ENCODE assay signal across 1 cellular context in the genomic region with DNA sequence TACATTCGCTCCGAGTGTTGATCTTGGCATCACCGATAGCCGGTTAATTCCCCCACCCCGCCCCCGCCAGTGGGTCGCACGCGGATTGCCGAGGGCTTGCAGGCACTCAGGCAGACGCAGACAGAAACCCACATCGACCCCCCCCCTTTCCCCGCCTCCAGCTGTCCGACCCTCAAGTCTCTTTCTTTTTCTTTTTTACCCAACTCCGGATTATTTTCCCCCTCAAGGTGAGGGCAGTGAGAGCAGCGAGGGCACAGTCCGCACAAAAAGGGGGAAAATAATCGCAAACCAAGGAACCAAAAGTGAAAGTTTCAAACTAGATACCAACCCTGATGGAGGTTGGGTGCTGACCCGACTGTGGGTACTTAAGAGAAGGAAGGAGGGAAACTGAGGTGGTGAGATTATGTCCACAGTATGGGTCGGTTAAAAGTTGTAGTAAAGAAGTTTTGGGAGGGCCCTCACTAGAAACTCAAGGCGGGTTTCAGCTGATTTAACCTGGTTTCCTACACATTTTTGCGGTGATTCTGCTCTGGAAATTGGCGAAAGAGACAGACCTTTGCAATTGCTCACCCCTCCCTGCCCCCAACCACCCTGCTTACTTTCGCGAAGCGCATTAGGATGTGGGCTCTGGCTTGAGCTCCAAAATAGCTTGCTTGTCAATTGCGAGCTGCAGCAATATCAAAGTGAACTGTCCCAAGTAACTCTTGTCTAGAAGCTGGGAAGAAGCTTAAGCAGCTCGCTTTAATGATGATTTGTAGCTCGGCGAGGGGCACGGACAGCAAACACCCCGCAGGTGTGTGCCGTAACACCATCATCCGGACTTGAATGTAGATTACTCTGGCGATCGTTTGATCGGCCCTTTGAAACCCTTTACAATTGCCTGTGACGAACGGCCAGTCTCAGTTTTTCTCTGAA.
TF ChIP-seq lines count a peak whose summit lies in the region.

No MANE protein-coding gene starts in this region.

TF ChIP-seq in liver, 16 proteins besides CTCF, POLR2A, EP300 and RAD21 (continued from another document):
- no peak for TF ChIP-seq NR2F2 (IDR thresholded peaks at IDR 0.05)
- no peak for TF ChIP-seq GABPA (IDR thresholded peaks at IDR 0.05 in 1 of 2, conservative IDR thresholded peaks at IDR 0.05 in 1 of 2)
- TF ChIP-seq FOXA1 (IDR thresholded peaks at IDR 0.05) = no peak
TF ChIP-seq in liver: peak in this region for 0.
